Comparison of ENCODE assay signal across 16 cellular contexts in genomic region chr4:56372774-56373173, GRCh38.
"Had no signal": no experiment of that assay in that cellular context is flagged by ENCODE, and none has a peak within 500 bp of the region (broad histone marks: within the 10 kb centered on the region; RNA-seq: fewer than 3 reads in every experiment).

No MANE protein-coding gene starts in this region.

- H3K4me1 ChIP-seq: esophagus muscularis mucosa, foreskin keratinocyte, psoas muscle, right lobe of liver had no signal

- H3K27me3 ChIP-seq: esophagus muscularis mucosa, foreskin keratinocyte, right lobe of liver, spleen had no signal

- H3K4me3 Mint-ChIP-seq: activated T-helper 17 cell treated with anti-CD3 and anti-CD28 coated beads, Interleukin-2, amount 50 U/mL, for 72 hours; nephron; stimulated activated naive CD8-positive, alpha-beta T cell treated with anti-CD3 and anti-CD28 coated beads, Interleukin-15, amount 100 ng/mL, for 72 hours had no signal

- H3K9me3 Mint-ChIP-seq: activated T-helper 17 cell treated with anti-CD3 and anti-CD28 coated beads, Interleukin-2, amount 50 U/mL, for 72 hours; stimulated activated naive CD8-positive, alpha-beta T cell treated with anti-CD3 and anti-CD28 coated beads, Interleukin-15, amount 100 ng/mL, for 72 hours had no signal

- H3K4me3 ChIP-seq: esophagus muscularis mucosa, psoas muscle, right lobe of liver, spleen, thoracic aorta had no signal

- H3K27ac Mint-ChIP-seq: activated T-helper 17 cell treated with anti-CD3 and anti-CD28 coated beads, Interleukin-2, amount 50 U/mL, for 72 hours had no signal

- H3K27me3 Mint-ChIP-seq: activated T-helper 17 cell treated with anti-CD3 and anti-CD28 coated beads, Interleukin-2, amount 50 U/mL, for 72 hours; stimulated activated naive CD8-positive, alpha-beta T cell treated with anti-CD3 and anti-CD28 coated beads, Interleukin-15, amount 100 ng/mL, for 72 hours had no signal

- H3K4me1 Mint-ChIP-seq: stimulated activated naive CD8-positive, alpha-beta T cell treated with anti-CD3 and anti-CD28 coated beads, Interleukin-15, amount 100 ng/mL, for 72 hours had no signal

- H3K27ac ChIP-seq: esophagus muscularis mucosa, foreskin keratinocyte, psoas muscle, right lobe of liver, thoracic aorta, VCaP had no signal

- DNase-seq: activated CD4-positive, alpha-beta T cell treated with anti-CD3 and anti-CD28 coated beads, Interleukin-2, amount 50 U/mL, for 48 hours; activated naive CD4-positive, alpha-beta T cell treated with Interleukin-2 at 50 U/mL for 16 hours; caudate nucleus; foreskin keratinocyte; left ventricle myocardium superior; mesendoderm; occipital lobe; psoas muscle; right lobe of liver; spleen; stimulated activated naive CD8-positive, alpha-beta T cell treated with anti-CD3 and anti-CD28 coated beads, Interleukin-15, amount 100 ng/mL, for 72 hours had no signal

- ATAC-seq: activated T-helper 17 cell treated with anti-CD3 and anti-CD28 coated beads, Interleukin-2, amount 50 U/mL, for 72 hours; foreskin keratinocyte; left ventricle myocardium superior; psoas muscle; right lobe of liver; stimulated activated naive CD8-positive, alpha-beta T cell treated with anti-CD3 and anti-CD28 coated beads, Interleukin-15, amount 100 ng/mL, for 72 hours had no signal

- H3K9me3 ChIP-seq: esophagus muscularis mucosa, psoas muscle, right lobe of liver, spleen, thoracic aorta had no signal
